In genomic region chr3:157154563-157155333, GRCh38 we compare ENCODE assay signal across 11 cellular contexts. TPM values are rescaled to one million over a fixed set of nuclear protein-coding genes. Genes with fewer than 3 reads are reported as not detected.
DNase-seq lines count a peak whose midpoint lies in the region; ATAC-seq, FAIRE-seq and TF ChIP-seq lines count a peak whose summit lies in the region.
"Had no signal": no experiment of that assay in that cellular context is flagged by ENCODE, and none has a peak within 500 bp of the region (broad histone marks: within the 10 kb centered on the region; RNA-seq: fewer than 3 reads in every experiment).

No MANE protein-coding gene starts in this region.

- intact Hi-C loops in endothelial cell of umbilical vein (cut with micrococcal nuclease) = no loop called here

- POLR2A ChIA-PET in endothelial cell of umbilical vein (lab: Charles Lee) = interaction anchor here (0.7 kb wide), 1 partner anchor 21 kb away, joined by 4 read pairs; no protein-coding TSS in a partner anchor

- no peak for TF ChIP-seq POLR2A in endothelial cell of umbilical vein (IDR thresholded peaks at IDR 0.05; ENCODE audit: low read depth, low read length)
- no peak for TF ChIP-seq POLR2A in upper lobe of left lung (IDR thresholded peaks at IDR 0.05)

- H3K4me1 ChIP-seq in endothelial cell of umbilical vein (ENCODE audit: control insufficient read depth, extremely low read depth, insufficient read depth, low read length) (peaks cover 39% of the 10 kb centered on the region), osteoblast (ENCODE audit: insufficient read depth, low read length) (peaks cover 34% of the 10 kb centered on the region), upper lobe of left lung (peaks cover 51 to 62% (median 59%) of the 10 kb centered on the region in 4 donors)

- no peak for TF ChIP-seq CTCF in GM12865 (IDR thresholded peaks at IDR 0.05; ENCODE audit: insufficient read depth, low read depth, low read length, missing control alignments)
- no peak for TF ChIP-seq CTCF in endothelial cell of umbilical vein (IDR thresholded peaks at IDR 0.05; ENCODE audit: extremely low read depth in 1 of 2, insufficient read depth in 1 of 2, low read depth in 1 of 2, low read length in 2 of 2)
- TF ChIP-seq CTCF in osteoblast (IDR thresholded peaks at IDR 0.05; ENCODE audit: extremely low read depth, low read depth, low read length) = no peak
- no peak for TF ChIP-seq CTCF in upper lobe of left lung (IDR thresholded peaks at IDR 0.05)

- H3K79me2 ChIP-seq in endothelial cell of umbilical vein (ENCODE audit: control insufficient read depth, insufficient read depth, low read length) (peaks cover 78% of the 10 kb centered on the region), osteoblast (ENCODE audit: insufficient read depth, low read length) (peaks cover 85% of the 10 kb centered on the region)

- no peak for ATAC-seq in upper lobe of left lung (ENCODE audit: low FRiP score in 2 of 2)
- no peak for ATAC-seq in HG03432 (IDR thresholded peaks at IDR 0.05; ENCODE audit: unreplicated experiment)

- BruUV-seq in endothelial cell of umbilical vein (replicated peaks; lab: Mats Ljungman, UMichigan) = no TSS peak

- 48 to 54% methylated on average over 6 of the region's 6 CpGs for WGBS in upper lobe of left lung, 2 donors

- H2AFZ ChIP-seq in endothelial cell of umbilical vein (ENCODE audit: low read depth, low read length) (no peak overlapping the region), osteoblast (ENCODE audit: low read length) (no peak overlapping the region)

- CTCF ChIA-PET in endothelial cell of umbilical vein (lab: Charles Lee) = interaction anchor here (1.0 to 3.3 kb wide), 3 partner anchors 9 to 50 kb away, joined by 3 to 18 read pairs (median 6); no protein-coding TSS in a partner anchor

- dilution Hi-C loops in endothelial cell of umbilical vein (cut with MboI; ENCODE audit: extremely low pct_ligation_motif_present, low sequenced_read_pairs) = no loop called here

- peaks cover 94% of the 10 kb centered on the region for H3K36me3 ChIP-seq in SK-N-MC (ENCODE audit: insufficient read depth, low read length)
- H3K36me3 ChIP-seq in endothelial cell of umbilical vein (ENCODE audit: control insufficient read depth in 2 of 2, extremely low read depth in 1 of 2, insufficient read depth in 2 of 2, low read length in 2 of 2) = peaks cover 18 to 61% of the 10 kb centered on the region in 2 experiments
- peaks cover 95% of the 10 kb centered on the region for H3K36me3 ChIP-seq in osteoblast (ENCODE audit: insufficient read depth, low read length)
- H3K36me3 ChIP-seq in upper lobe of left lung = peaks cover 55 to 90% (median 64%) of the 10 kb centered on the region in 4 donors

- no peak overlapping the region for H3K27ac ChIP-seq in SK-N-MC
- no peak overlapping the region for H3K27ac ChIP-seq in endothelial cell of umbilical vein (ENCODE audit: insufficient read depth, low read depth, low read length)
- no peak overlapping the region for H3K27ac ChIP-seq in osteoblast (ENCODE audit: low read depth, low read length)
- peak overlapping the region in 1 of 4 donors; percentile 20 for H3K27ac ChIP-seq in upper lobe of left lung

- H3K9me3 ChIP-seq in SK-N-MC (ENCODE audit: low read depth, low read length) (no peaks in the 10 kb centered on the region), endothelial cell of umbilical vein (replicated peaks; ENCODE audit: control insufficient read depth, insufficient read depth, low read length) (no peaks in the 10 kb centered on the region), osteoblast (ENCODE audit: low read depth, low read length) (no peaks in the 10 kb centered on the region), upper lobe of left lung (no peaks in the 10 kb centered on the region)
- H3K9me3 ChIP-seq: HAP-1, sigmoid colon had no signal

- H4K20me1 ChIP-seq in endothelial cell of umbilical vein (replicated peaks; ENCODE audit: control insufficient read depth, extremely low read depth, insufficient read depth, low read length) (peaks cover 30% of the 10 kb centered on the region), osteoblast (ENCODE audit: insufficient read depth, low read length) (peaks cover 76% of the 10 kb centered on the region)

- no peaks in the 10 kb centered on the region for H3K27me3 ChIP-seq in endothelial cell of umbilical vein (ENCODE audit: control insufficient read depth in 2 of 2, insufficient read depth in 2 of 2, low read length in 2 of 2)
- no peaks in the 10 kb centered on the region for H3K27me3 ChIP-seq in osteoblast (ENCODE audit: insufficient read depth, low read length)
- no peaks in the 10 kb centered on the region for H3K27me3 ChIP-seq in upper lobe of left lung
- H3K27me3 ChIP-seq: sigmoid colon had no signal

- no peak for TF ChIP-seq EP300 in upper lobe of left lung (IDR thresholded peaks at IDR 0.05)

- no peak for FAIRE-seq in endothelial cell of umbilical vein (lab: Jason Lieb, UNC)

- H3K9ac ChIP-seq in SK-N-MC (ENCODE audit: insufficient read length) (peak overlapping the region; percentile 22), endothelial cell of umbilical vein (replicated peaks; ENCODE audit: extremely low read depth, insufficient read depth, low read length) (no peak overlapping the region)

- H3K4me2 ChIP-seq in endothelial cell of umbilical vein (ENCODE audit: insufficient read depth, low read length) (peak overlapping the region; percentile 95), osteoblast (ENCODE audit: insufficient read depth, low read length) (peak overlapping the region; percentile 81)

- no peaks in the 10 kb centered on the region for H3K9me1 ChIP-seq in endothelial cell of umbilical vein (replicated peaks; ENCODE audit: control insufficient read depth, extremely low read depth, insufficient read depth, low read length)

- DNase-seq in GM12865 (ENCODE audit: low read depth) (no peak), SK-N-MC (ENCODE audit: low read depth, low spot score) (no peak), endothelial cell of umbilical vein (ENCODE audit: low read depth, low spot score) (no peak), osteoblast (ENCODE audit: insufficient read length, low spot score, missing footprints) (no peak), T1000 (lab: John Stamatoyannopoulos, UW) (no peak), hepatic stellate cell (ENCODE audit: low spot score) (no peak), upper lobe of left lung (no peak)
- DNase-seq: hippocampal formation, sigmoid colon had no signal

- H3K4me3 ChIP-seq in GM12865 (ENCODE audit: low read depth, low read length) (peak overlapping the region; percentile 64; the same call in 1 of the 2 replicates), SK-N-MC (0 out of 2 replicates have a peak overlapping the region, but pooled peaks have one; percentile 8), endothelial cell of umbilical vein (replicated peaks in 1 of 3; ENCODE audit: insufficient read depth in 1 of 3, low read depth in 1 of 3, low read length in 3 of 3) (peak overlapping the region in 1 of 3 experiments; percentile 97), osteoblast (ENCODE audit: insufficient read depth, low read length) (peak overlapping the region; percentile 73), upper lobe of left lung (peak overlapping the region in 1 of 4 donors; percentile 86)
- H3K4me3 ChIP-seq: HAP-1 had no signal

TF ChIP-seq in endothelial cell of umbilical vein, 7 proteins besides CTCF, POLR2A, EP300 and RAD21:
- TF ChIP-seq EZH2 (IDR thresholded peaks at IDR 0.05; ENCODE audit: borderline replicate concordance, low read depth, low read length, severe bottlenecking) = no peak
- no peak for TF ChIP-seq POLR2AphosphoS5 (IDR thresholded peaks at IDR 0.05; ENCODE audit: insufficient read depth, low read depth, low read length)
- no peak for TF ChIP-seq GATA2 (IDR thresholded peaks at IDR 0.05; ENCODE audit: insufficient read depth, insufficient read length, low read depth, low read length)
- no peak for TF ChIP-seq MYC (IDR thresholded peaks at IDR 0.05; ENCODE audit: low read depth, low read length)
- TF ChIP-seq JUN (IDR thresholded peaks at IDR 0.05; ENCODE audit: borderline replicate concordance, insufficient read depth, insufficient read length, low read depth) = no peak
- TF ChIP-seq FOS (IDR thresholded peaks at IDR 0.05; ENCODE audit: borderline replicate concordance, insufficient read depth, low read length) = no peak
- no peak for TF ChIP-seq MAX (IDR thresholded peaks at IDR 0.05; ENCODE audit: insufficient read depth, insufficient read length)

RNA-seq across cellular contexts. Expression of gene CCNL1, which starts 5.2 kb away (rescaled TPM):
- 116 and 119 TPM in 2 replicates for total RNA-seq in endothelial cell of umbilical vein
- polyA plus RNA-seq in endothelial cell of umbilical vein = 133 and 137 TPM in 2 replicates
- 28.4 and 47.3 TPM in 2 replicates for polyA plus RNA-seq in endothelial cell of umbilical vein (2011; cell fraction: cytosol; rRNA removed)
- 1,015 and 1,126 TPM in 2 replicates for polyA plus RNA-seq in endothelial cell of umbilical vein (2011; cell fraction: nucleus; rRNA removed)
- polyA plus RNA-seq in endothelial cell of umbilical vein (2012) = 57.6 and 65.6 TPM in 2 replicates
- 177 and 210 TPM in 2 replicates for polyA minus RNA-seq in endothelial cell of umbilical vein
- 46.1 TPM for polyA minus RNA-seq in endothelial cell of umbilical vein (2011; cell fraction: cytosol; rRNA and poly(A)+ RNA removed)
- polyA minus RNA-seq in endothelial cell of umbilical vein (2011; cell fraction: nucleus; rRNA and poly(A)+ RNA removed) = 995 and 1,041 TPM in 2 replicates
- total RNA-seq in osteoblast = 157 and 194 TPM in 2 replicates
- 100 to 1,000 TPM; 118 to 344 (median 246) TPM for total RNA-seq in upper lobe of left lung
